In the genomic region with DNA sequence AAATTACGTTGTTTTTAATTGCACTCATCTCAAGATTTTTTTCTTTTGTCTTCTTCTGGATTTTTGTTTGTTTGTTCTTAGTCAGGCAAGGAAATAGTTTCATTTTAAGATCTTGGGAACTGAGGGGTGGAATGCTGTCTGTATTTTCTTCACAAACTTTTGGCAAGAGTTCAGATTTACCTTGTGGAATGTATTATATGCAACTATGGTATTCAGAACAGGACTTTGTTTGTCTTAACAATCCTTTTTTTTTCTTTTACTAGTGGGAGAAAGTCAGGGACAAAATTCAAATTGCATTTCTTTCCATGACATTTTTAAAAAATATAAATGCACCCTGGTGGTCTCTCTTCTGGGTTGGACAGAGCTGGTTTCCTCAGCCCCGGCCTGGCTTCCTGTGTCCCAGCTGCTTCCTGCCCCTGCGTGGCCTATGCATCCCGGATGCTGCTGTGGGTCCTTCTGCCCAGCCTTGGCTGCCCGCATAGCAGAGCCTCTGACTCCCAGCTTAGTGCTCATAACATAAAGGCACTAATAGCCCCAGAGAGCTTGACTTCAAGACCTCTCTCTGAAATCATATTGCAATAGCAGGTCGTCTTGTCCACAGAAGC, we compare ENCODE assay signal across 27 cellular contexts.
DNase-seq lines count a peak whose midpoint lies in the region; FAIRE-seq and TF ChIP-seq lines count a peak whose summit lies in the region.
"Had no signal": no experiment of that assay in that cellular context is flagged by ENCODE, and none has a peak within 500 bp of the region (broad histone marks: within the 10 kb centered on the region; RNA-seq: fewer than 3 reads in every experiment).

No MANE protein-coding gene starts in this region.

- H3K4me2 ChIP-seq in astrocyte (ENCODE audit: low read length) = no peak overlapping the region

- peaks cover 10% of the 10 kb centered on the region for H3K4me1 Mint-ChIP-seq in astrocyte (ENCODE audit: low read depth, unreplicated experiment)
- H3K4me1 Mint-ChIP-seq: activated CD4-positive, alpha-beta memory T cell treated with anti-CD3 and anti-CD28 coated beads, Interleukin-2, amount 10 ng/mL, durations not matched to agents 7 days and 5 days; activated naive CD4-positive, alpha-beta T cell treated with anti-CD3 and anti-CD28 coated beads, Interleukin-2, amount 50 U/mL, for 24 hours; activated T-helper 17 cell treated with anti-CD3 and anti-CD28 coated beads, Interleukin-2, amount 50 U/mL, for 72 hours; naive B cell had no signal

- H3K9ac ChIP-seq in astrocyte (ENCODE audit: low read length) = no peak overlapping the region
- H3K9ac ChIP-seq: GM23248 had no signal

- no peak for FAIRE-seq in astrocyte (lab: Jason Lieb, UNC)

- no peaks in the 10 kb centered on the region for H3K79me2 ChIP-seq in astrocyte (ENCODE audit: insufficient read depth, low read length)

- no peaks in the 10 kb centered on the region for H3K27me3 Mint-ChIP-seq in astrocyte (ENCODE audit: low read depth, unreplicated experiment)

- H3K27ac ChIP-seq in astrocyte (ENCODE audit: low read depth, low read length) (no peak overlapping the region), brain microvascular endothelial cell (no peak overlapping the region)
- H3K27ac ChIP-seq: C4-2B, GM23248, ovary had no signal

- no peak for TF ChIP-seq EP300 in Ishikawa (IDR thresholded peaks at IDR 0.05; ENCODE audit: borderline replicate concordance)

- H3K4me1 ChIP-seq in astrocyte (ENCODE audit: insufficient read depth, low read length) = no peaks in the 10 kb centered on the region

- no peaks in the 10 kb centered on the region for H3K36me3 Mint-ChIP-seq in astrocyte (ENCODE audit: low read depth, unreplicated experiment)
- H3K36me3 Mint-ChIP-seq: activated naive CD4-positive, alpha-beta T cell treated with anti-CD3 and anti-CD28 coated beads, Interleukin-2, amount 50 U/mL, for 24 hours had no signal

- H3K36me3 ChIP-seq in astrocyte (ENCODE audit: insufficient read depth, low read length) (no peaks in the 10 kb centered on the region), brain microvascular endothelial cell (replicated peaks) (no peaks in the 10 kb centered on the region)
- H3K36me3 ChIP-seq: heart left ventricle, MG63, ovary had no signal

- no peak overlapping the region for H3K4me3 Mint-ChIP-seq in astrocyte (ENCODE audit: unreplicated experiment)
- H3K4me3 Mint-ChIP-seq: activated CD4-positive, alpha-beta memory T cell treated with anti-CD3 and anti-CD28 coated beads, Interleukin-2, amount 10 ng/mL, durations not matched to agents 7 days and 5 days; activated naive CD4-positive, alpha-beta T cell treated with anti-CD3 and anti-CD28 coated beads, Interleukin-2, amount 50 U/mL, for 24 hours; activated T-helper 17 cell treated with anti-CD3 and anti-CD28 coated beads, Interleukin-2, amount 50 U/mL, for 72 hours; naive B cell had no signal

- no peak overlapping the region for H2AFZ ChIP-seq in astrocyte (ENCODE audit: low read depth, low read length)
- H2AFZ ChIP-seq: GM23248 had no signal

- TF ChIP-seq RAD21 in Ishikawa (IDR thresholded peaks at IDR 0.05; ENCODE audit: low read depth) = no peak

- no peaks in the 10 kb centered on the region for H3K27me3 ChIP-seq in astrocyte (ENCODE audit: insufficient read depth, low read length)
- no peaks in the 10 kb centered on the region for H3K27me3 ChIP-seq in brain microvascular endothelial cell (replicated peaks)
- H3K27me3 ChIP-seq: heart left ventricle, MG63, ovary had no signal

- in situ Hi-C loops in brain microvascular endothelial cell (cut with HindIII; ENCODE audit: low pct_ligation_motif_present, low sequenced_read_pairs) = no loop called here

- H3K4me3 ChIP-seq in astrocyte (ENCODE audit: insufficient read depth, low read depth, low read length) (no peak overlapping the region), brain microvascular endothelial cell (ENCODE audit: low read depth, low read length) (no peak overlapping the region)
- H3K4me3 ChIP-seq: GM23248, heart left ventricle, MG63, ovary had no signal

- H3K9me3 Mint-ChIP-seq in astrocyte (ENCODE audit: unreplicated experiment) = no peaks in the 10 kb centered on the region
- H3K9me3 Mint-ChIP-seq: activated CD4-positive, alpha-beta memory T cell treated with anti-CD3 and anti-CD28 coated beads, Interleukin-2, amount 10 ng/mL, durations not matched to agents 7 days and 5 days; activated naive CD4-positive, alpha-beta T cell treated with anti-CD3 and anti-CD28 coated beads, Interleukin-2, amount 50 U/mL, for 24 hours had no signal

- no peaks in the 10 kb centered on the region for H3K9me3 ChIP-seq in astrocyte (ENCODE audit: insufficient read depth, low read depth, low read length)
- H3K9me3 ChIP-seq: heart left ventricle, MG63, ovary had no signal

- DNase-seq in astrocyte (ENCODE audit: low read depth) (peak; percentile 27), iris pigment epithelial cell (ENCODE audit: low read depth) (peak; percentile 41), renal cortical epithelial cell (ENCODE audit: low read depth) (peak; percentile 59), brain microvascular endothelial cell (no peak), GF-D8 (lab: John Stamatoyannopoulos, UW) (no peak), NCI-H524 (lab: John Stamatoyannopoulos, UW) (no peak)
- DNase-seq: activated CD4-positive, alpha-beta memory T cell treated with anti-CD3 and anti-CD28 coated beads, Interleukin-2, amount 10 ng/mL, durations not matched to agents 7 days and 5 days; activated CD8-positive, alpha-beta memory T cell treated with anti-CD3 and anti-CD28 coated beads, Interleukin-2, amount 50 U/mL, for 48 hours; anterior cingulate cortex; Calu3; central memory CD4-positive, alpha-beta T cell; GM23248; heart left ventricle; KG1; MG63; naive B cell; NCI-H2081 treated with DMSO at 0.1 percent for 48 hours; NCI-H226; NCI-H748 treated with DMSO at 0.1 percent for 48 hours; ovary; retina; T-helper 1 cell; trophoblast cell had no signal

- TF ChIP-seq CTCF in astrocyte (IDR thresholded peaks at IDR 0.05; ENCODE audit: insufficient read depth, low read depth, low read length) (no peak), brain microvascular endothelial cell (IDR thresholded peaks at IDR 0.05; ENCODE audit: low read depth, low read length, missing control alignments) (no peak)

- no peak overlapping the region for H3K27ac Mint-ChIP-seq in astrocyte (ENCODE audit: unreplicated experiment)
- H3K27ac Mint-ChIP-seq: activated CD4-positive, alpha-beta memory T cell treated with anti-CD3 and anti-CD28 coated beads, Interleukin-2, amount 10 ng/mL, durations not matched to agents 7 days and 5 days; activated naive CD4-positive, alpha-beta T cell treated with anti-CD3 and anti-CD28 coated beads, Interleukin-2, amount 50 U/mL, for 24 hours; activated T-helper 17 cell treated with anti-CD3 and anti-CD28 coated beads, Interleukin-2, amount 50 U/mL, for 72 hours had no signal

- no peaks in the 10 kb centered on the region for H4K20me1 ChIP-seq in astrocyte (ENCODE audit: insufficient read depth, low read length)

TF ChIP-seq in Ishikawa, 13 proteins besides CTCF, POLR2A, EP300 and RAD21:
- TF ChIP-seq NFIC (IDR thresholded peaks at IDR 0.05) = 0 out of 2 replicates have a peak, but pooled peaks have one; percentile 17
- no peak for TF ChIP-seq CEBPB (IDR thresholded peaks at IDR 0.05)
TF ChIP-seq in Ishikawa: peak in this region for 1.

Comparison
In these comparisons a context has a peak if more than half of its experiments do, and no peak if none do; other contexts are left out.
1. DNase-seq: peak in astrocyte (single experiment), iris pigment epithelial cell (single experiment) and renal cortical epithelial cell (single experiment); none in brain microvascular endothelial cell (single experiment), GF-D8 (single experiment) and NCI-H524 (0 of 2).